9 cellular contexts compared by ENCODE assay signal in genomic region chr3:71102111-71103039, GRCh38.
DNase-seq lines count a peak whose midpoint lies in the region; ATAC-seq and TF ChIP-seq lines count a peak whose summit lies in the region.
"Had no signal": no experiment of that assay in that cellular context is flagged by ENCODE, and none has a peak within 500 bp of the region (broad histone marks: within the 10 kb centered on the region; RNA-seq: fewer than 3 reads in every experiment).

No MANE protein-coding gene starts in this region.

- ATAC-seq in Right ventricle myocardium inferior, result peak; percentile 29
- ATAC-seq in left lung, result peak; percentile 71
- no peak for ATAC-seq in GM21381 (IDR thresholded peaks at IDR 0.05; ENCODE audit: unreplicated experiment)
- no peak for ATAC-seq in HG03039 (IDR thresholded peaks at IDR 0.05; ENCODE audit: unreplicated experiment)

- peak overlapping the region; percentile 67 to 80 for H3K27ac ChIP-seq in left lung

- TF ChIP-seq CTCF in left lung (IDR thresholded peaks at IDR 0.05), result no peak

- H3K4me3 ChIP-seq in left lung, result no peak overlapping the region

- DNase-seq in Right ventricle myocardium inferior (ENCODE audit: missing footprints) (no peak), cardiac septum (ENCODE audit: low spot score) (no peak), astrocyte of the hippocampus (ENCODE audit: low read depth, low spot score) (peak; percentile 76), left lung (no peak), head of caudate nucleus (no peak)
- no peak for DNase-seq in stimulated activated CD4-positive, alpha-beta T cell treated with anti-CD3 and anti-CD28 coated beads, Interleukin-2, amount 100 ng/mL, for 48 hours
- DNase-seq: activated naive CD4-positive, alpha-beta T cell treated with Interleukin-2 at 50 U/mL for 16 hours had no signal

- H3K4me1 ChIP-seq in left lung, result peaks cover 37 to 58% of the 10 kb centered on the region in 2 donors

- intact Hi-C loops in Right ventricle myocardium inferior (cut with DNase I) (loop anchor here (5.0 kb wide), 1 partner anchor 35 kb away; no protein-coding TSS in a partner anchor), cardiac septum (cut with DNase I) (no loop called here), left lung (cut with DNase I) (no loop called here), head of caudate nucleus (cut with DNase I) (no loop called here)

- no peaks in the 10 kb centered on the region for H3K36me3 ChIP-seq in left lung

- no peaks in the 10 kb centered on the region for H3K9me3 ChIP-seq in left lung

- H3K27me3 ChIP-seq in left lung, result no peaks in the 10 kb centered on the region

Comparison
In these comparisons a context has a peak if more than half of its experiments do, and no peak if none do; other contexts are left out.
1. ATAC-seq: peak in Right ventricle myocardium inferior (single experiment) and left lung (single experiment); none in GM21381 (single experiment) and HG03039 (single experiment).